In genomic region chr6:37126554-37126906, GRCh38 we compare ENCODE assay signal across 13 cellular contexts. TPM values are rescaled to one million over a fixed set of nuclear protein-coding genes. Genes with fewer than 3 reads are reported as not detected.
A peak's percentile ranks its signal among the peaks of the same experiment; 100 is the strongest.
DNase-seq lines count a peak whose midpoint lies in the region; ATAC-seq, FAIRE-seq and TF ChIP-seq lines count a peak whose summit lies in the region.
"Had no signal": no experiment of that assay in that cellular context is flagged by ENCODE, and none has a peak within 500 bp of the region (broad histone marks: within the 10 kb centered on the region; RNA-seq: fewer than 3 reads in every experiment).

No MANE protein-coding gene starts in this region.

- no peak for TF ChIP-seq RAD21 in H1 (IDR thresholded peaks at IDR 0.05 in 1 of 2, conservative IDR thresholded peaks at IDR 0.05 in 1 of 2; ENCODE audit: low read depth in 2 of 2, low read length in 2 of 2)

- H2BK5ac ChIP-seq in H1 (ENCODE audit: low read depth, low read length): peak overlapping the region; percentile 93

- H2BK120ac ChIP-seq in H1 (replicated peaks; ENCODE audit: low read depth, low read length): no peak overlapping the region

- H3K36me3 ChIP-seq in PC-3 (ENCODE audit: low read depth, low read length): no peaks in the 10 kb centered on the region
- peaks cover 0 to 31% (median 0%) of the 10 kb centered on the region in 4 experiments; a peak in 1 of 8 replicates for H3K36me3 ChIP-seq in H1 (ENCODE audit: control insufficient read depth in 2 of 4, insufficient read depth in 4 of 4, low read length in 3 of 4)
- no peaks in the 10 kb centered on the region for H3K36me3 ChIP-seq in adrenal gland (replicated peaks in 1 of 2)

- no peak for TF ChIP-seq EP300 in H1 (IDR thresholded peaks at IDR 0.05; ENCODE audit: borderline replicate concordance in 1 of 2, low read depth in 2 of 2, low read length in 2 of 2)

- H3K9me3 Mint-ChIP-seq in nephron progenitor cell: no peaks in the 10 kb centered on the region
- H3K9me3 Mint-ChIP-seq: activated T-cell treated with anti-CD3 and anti-CD28 coated beads, Interleukin-2, amount 50 U/mL, for 72 hours had no signal

- H3K4me2 ChIP-seq in PC-3 (ENCODE audit: low read length) (no peak overlapping the region), H1 (ENCODE audit: insufficient read depth in 1 of 2, low read depth in 2 of 2, low read length in 2 of 2) (peak overlapping the region; percentile 76 to 81)

- H3K56ac ChIP-seq in H1 (replicated peaks; ENCODE audit: insufficient read length, low read depth, low read length): no peak overlapping the region

- no peaks in the 10 kb centered on the region for H3F3A ChIP-seq in PC-3 (ENCODE audit: low read length, unreplicated experiment)

- TF ChIP-seq CTCF in D721Med (IDR thresholded peaks at IDR 0.05; ENCODE audit: insufficient read depth, missing control alignments) (peak; percentile 7), PC-3 (conservative IDR thresholded peaks at IDR 0.05; ENCODE audit: low read depth, low read length) (no peak), H1 (IDR thresholded peaks at IDR 0.05; ENCODE audit: control extremely low read depth in 1 of 3, insufficient read depth in 1 of 3, low read depth in 1 of 3, low read length in 3 of 3) (no peak), nephron progenitor cell (IDR thresholded peaks at IDR 0.05) (no peak), adrenal gland (IDR thresholded peaks at IDR 0.05) (no peak)

- no peak overlapping the region for H2BK20ac ChIP-seq in H1 (ENCODE audit: low read length)

- no peak overlapping the region for H3K23ac ChIP-seq in H1 (ENCODE audit: insufficient read length)

- POLR2A ChIA-PET in PC-3 (lab: Charles Lee; ENCODE audit: unreplicated experiment) (interaction anchor here (0.6 kb wide), 1 partner anchor 9 kb away, joined by 3 read pairs; no protein-coding TSS in a partner anchor), H1 (lab: Charles Lee; ENCODE audit: partially characterized antibody) (interaction anchor here (0.7 to 39.1 kb wide), 18 partner anchors 10 to 142 kb away, joined by 3 to 1024 read pairs (median 4); partner anchors contain the start of genes MTCH1 and PIM1)

- peak overlapping the region; percentile 21; the same call in 1 of the 2 replicates for H3K27ac ChIP-seq in PC-3 (ENCODE audit: low read length)
- H3K27ac ChIP-seq in H1 (ENCODE audit: low read depth, low read length): peak overlapping the region; percentile 94
- no peak overlapping the region for H3K27ac ChIP-seq in adrenal gland
- H3K27ac ChIP-seq: HL-60 had no signal

- H2BK12ac ChIP-seq in H1 (ENCODE audit: low read depth, low read length): peak overlapping the region; percentile 46; the same call in 1 of the 2 replicates

- H3K9me3 ChIP-seq in PC-3 (ENCODE audit: low read length) (no peaks in the 10 kb centered on the region), H1 (ENCODE audit: insufficient read depth in 2 of 2, low read depth in 1 of 2, low read length in 1 of 2) (no peaks in the 10 kb centered on the region), adrenal gland (replicated peaks in 1 of 3) (no peaks in the 10 kb centered on the region)

- H2AK5ac ChIP-seq in H1 (ENCODE audit: low read depth, low read length): no peak overlapping the region

- peak overlapping the region; percentile 40 for H4K5ac ChIP-seq in H1 (ENCODE audit: insufficient read length, low read depth, low read length)

- peaks cover 5% of the 10 kb centered on the region for H3K79me1 ChIP-seq in H1 (ENCODE audit: low read depth, low read length)

- H3K9ac ChIP-seq in PC-3 (ENCODE audit: low read length) (peak overlapping the region; percentile 69; the same call in 1 of the 2 replicates), H1 (replicated peaks in 1 of 4; ENCODE audit: extremely low read depth in 1 of 4, low read depth in 3 of 4, low read length in 3 of 4) (peak overlapping the region in 2 of 4 experiments; percentile 9 to 70; a peak in 3 of 7 replicates)

- H3K18ac ChIP-seq in H1 (ENCODE audit: extremely low read depth, low read length): no peak overlapping the region; the same call in 1 of the 2 replicates

- no peak for DNase-seq in D721Med (ENCODE audit: insufficient read length, low spot score)
- no peak for DNase-seq in PC-3
- no peak for DNase-seq in H1 (ENCODE audit: low read depth in 1 of 2, low spot score in 2 of 2)
- DNase-seq in nephron progenitor cell: no peak
- no peak for DNase-seq in adrenal gland
- no peak for DNase-seq in ureter (ENCODE audit: low spot score)
- DNase-seq in COR-L47 (lab: John Stamatoyannopoulos, UW): no peak
- DNase-seq: activated CD4-positive, alpha-beta T cell treated with anti-CD3 and anti-CD28 coated beads, Interleukin-2, amount 50 U/mL, for 4 hours; activated T-cell treated with anti-CD3 and anti-CD28 coated beads, Interleukin-2, amount 50 U/mL, for 72 hours; NCI-H146 had no signal

- H3K27me3 ChIP-seq in PC-3 (ENCODE audit: low read length): no peaks in the 10 kb centered on the region
- H3K27me3 ChIP-seq in H1 (replicated peaks in 1 of 4; ENCODE audit: control insufficient read depth in 3 of 4, extremely low read depth in 1 of 4, insufficient read depth in 3 of 4, low read length in 3 of 4): no peaks in the 10 kb centered on the region
- no peaks in the 10 kb centered on the region for H3K27me3 ChIP-seq in adrenal gland

- no peaks in the 10 kb centered on the region for H4K20me1 ChIP-seq in PC-3 (ENCODE audit: low read length)
- no peaks in the 10 kb centered on the region for H4K20me1 ChIP-seq in H1 (replicated peaks in 1 of 2; ENCODE audit: control insufficient read depth in 1 of 2, insufficient read depth in 2 of 2, low read length in 2 of 2)

- no peak overlapping the region for H4K91ac ChIP-seq in H1 (replicated peaks; ENCODE audit: insufficient read length, low read length)

- no peak overlapping the region for H2BK15ac ChIP-seq in H1 (ENCODE audit: low read length)

- H3K4me3 ChIP-seq in PC-3 (ENCODE audit: low read length): no peak overlapping the region
- H3K4me3 ChIP-seq in H1 (ENCODE audit: extremely low read depth in 1 of 4, insufficient read depth in 2 of 4, low read depth in 3 of 4, low read length in 4 of 4): peak overlapping the region in 3 of 4 experiments; percentile 8 to 58 (median 36); a peak in 5 of 8 replicates
- no peak overlapping the region for H3K4me3 ChIP-seq in adrenal gland

- peaks cover 38% of the 10 kb centered on the region for H3K4me1 ChIP-seq in PC-3 (ENCODE audit: insufficient read depth, low read length)
- H3K4me1 ChIP-seq in H1 (replicated peaks in 1 of 4; ENCODE audit: control insufficient read depth in 3 of 4, insufficient read depth in 4 of 4, low read length in 3 of 4): peaks cover 23 to 46% (median 34%) of the 10 kb centered on the region in 4 experiments
- peaks cover 0 to 21% of the 10 kb centered on the region in 2 donors for H3K4me1 ChIP-seq in adrenal gland (replicated peaks in 1 of 2)

- intact Hi-C loops in PC-3 (cut with micrococcal nuclease): no loop called here
- intact Hi-C loops in adrenal gland (cut with DNase I): loop anchor here in 1 of 2 donors (10.0 kb wide), 1 partner anchor 72 kb away; no protein-coding TSS in a partner anchor

- peak overlapping the region; percentile 97 for H3K27ac Mint-ChIP-seq in nephron progenitor cell
- H3K27ac Mint-ChIP-seq: activated T-cell treated with anti-CD3 and anti-CD28 coated beads, Interleukin-2, amount 50 U/mL, for 72 hours had no signal

- H2AFZ ChIP-seq in PC-3 (ENCODE audit: low read length): no peak overlapping the region
- H2AFZ ChIP-seq in H1 (ENCODE audit: low read length): no peak overlapping the region

- H3K14ac ChIP-seq in H1 (ENCODE audit: insufficient read length): no peak overlapping the region

- H3K4me1 Mint-ChIP-seq in nephron progenitor cell: peaks cover 77% of the 10 kb centered on the region

- H3K79me2 ChIP-seq in PC-3 (ENCODE audit: low read length) (no peaks in the 10 kb centered on the region), H1 (ENCODE audit: control insufficient read depth in 1 of 2, insufficient read depth in 2 of 2, low read length in 2 of 2) (peaks cover 0 to 61% of the 10 kb centered on the region in 2 experiments; a peak in 3 of 4 replicates)

- H3K4ac ChIP-seq in H1 (replicated peaks; ENCODE audit: insufficient read length, low read depth, low read length): no peak overlapping the region

- 4% methylated on average over 3 of the region's 3 CpGs; no CpG with 5 or more reads in 1 of the 2 experiments for WGBS in H1 (ENCODE audit: extremely low coverage in 1 of 2, insufficient coverage in 1 of 2, insufficient read length in 1 of 2, insufficient replicate concordance in 2 of 2, low coverage in 1 of 2, low lambda C conversion rate in 2 of 2, missing lambda C conversion rate in 1 of 2), 2 experiments
- WGBS in adrenal gland, 4 donors: 41 to 63% (median 59%) methylated on average over 3 of the region's 3 CpGs

- no peaks in the 10 kb centered on the region for H3K9me2 ChIP-seq in PC-3 (replicated peaks; ENCODE audit: low read length)

- H4K8ac ChIP-seq in H1 (ENCODE audit: extremely low read depth, insufficient read depth, low read length): no peak overlapping the region

- BruUV-seq in PC-3 (replicated peaks; lab: Mats Ljungman, UMichigan): no TSS peak

- H3K36me3 Mint-ChIP-seq in nephron progenitor cell (ENCODE audit: low read depth): no peaks in the 10 kb centered on the region

- peaks cover 4% of the 10 kb centered on the region for H3K27me3 Mint-ChIP-seq in nephron progenitor cell (ENCODE audit: low read depth, poor library complexity)

- no peak for FAIRE-seq in D721Med (lab: Jason Lieb, UNC)
- FAIRE-seq in H1 (lab: Jason Lieb, UNC): no peak
- FAIRE-seq: GM18507 had no signal

- peak overlapping the region; percentile 69 for H3K4me3 Mint-ChIP-seq in nephron progenitor cell
- H3K4me3 Mint-ChIP-seq: activated T-cell treated with anti-CD3 and anti-CD28 coated beads, Interleukin-2, amount 50 U/mL, for 72 hours had no signal

- ATAC-seq in PC-3: no peak
- ATAC-seq in GM21529 (IDR thresholded peaks at IDR 0.05; ENCODE audit: unreplicated experiment): no peak
- ATAC-seq: activated T-cell treated with anti-CD3 and anti-CD28 coated beads, Interleukin-2, amount 50 U/mL, for 72 hours had no signal

- 0 out of 2 replicates have a peak, but pooled peaks cover 3% of the 10 kb centered on the region for H3K23me2 ChIP-seq in H1 (ENCODE audit: low read depth, low read length)

- CTCF ChIA-PET in PC-3 (lab: Charles Lee) (no interaction called here), H1 (lab: Charles Lee; ENCODE audit: partially characterized antibody) (interaction anchor here (0.5 to 3.4 kb wide), 17 partner anchors 8 to 237 kb away, joined by 3 to 18 read pairs (median 4); no protein-coding TSS in a partner anchor)

- TF ChIP-seq POLR2A in H1 (IDR thresholded peaks at IDR 0.05; ENCODE audit: control extremely low read depth in 1 of 2, low read depth in 2 of 2, low read length in 2 of 2) (no peak), adrenal gland (IDR thresholded peaks at IDR 0.05) (no peak)

RNA-seq across cellular contexts. Expression of gene PIM1, which starts 43.4 kb away (rescaled TPM):
- total RNA-seq in PC-3 (2014; rRNA removed) (74.1 and 93.3 TPM in 2 replicates), adrenal gland (10 to 100 TPM in 7 of 8 donors, 1 to 10 TPM in 1; 2.8 to 36.6 (median 21.4) TPM), ureter (35.0 TPM)
- total RNA-seq in H1 (2021; fragmentation: NEBNext Ultra II Directional; extraction: Animal tissue kit (Norgen Biotek cat#: 25700)): 94.1 and 94.9 TPM in 2 replicates
- polyA plus RNA-seq in H1 (2011; rRNA removed) (25.5 and 42.7 TPM in 2 replicates), adrenal gland (10 to 100 TPM; 10.6 to 31.2 (median 12.3) TPM)
- polyA plus RNA-seq in H1 (2011; cell fraction: cytosol; rRNA removed): 37.3 TPM
- polyA plus RNA-seq in H1 (2011; cell fraction: nucleus; rRNA removed): 72.2 TPM
- polyA plus RNA-seq in H1 (2012, experiment 1 of 2): 46.3 to 53.0 TPM (median 51.3 TPM) in 4 replicates
- polyA plus RNA-seq in H1 (2012, experiment 2 of 2): 57.3 TPM
- polyA plus RNA-seq in H1 (2013, experiment 1 of 2): 57.8 TPM
- 62.4 TPM for polyA plus RNA-seq in H1 (2013, experiment 2 of 2)
- polyA minus RNA-seq in H1 (2011; rRNA and poly(A)+ RNA removed): 39.5 and 58.4 TPM in 2 replicates
- 29.6 TPM for polyA minus RNA-seq in H1 (2011; cell fraction: cytosol; rRNA and poly(A)+ RNA removed)
- 30.4 TPM for polyA minus RNA-seq in H1 (2011; cell fraction: nucleus; rRNA and poly(A)+ RNA removed)

Comparison
In these comparisons a context has a peak if more than half of its experiments do, and no peak if none do; other contexts are left out.
1. H3K27ac ChIP-seq: peak in PC-3 (single experiment) and H1 (single experiment); none in adrenal gland (0 of 5).
2. H3K4me3 ChIP-seq: peak in H1 (3 of 4); none in PC-3 (single experiment) and adrenal gland (0 of 4).